Comparison of ENCODE assay signal across 8 cellular contexts in genomic region chr12:64626588-64626987, GRCh38. TPM values are rescaled to one million over a fixed set of nuclear protein-coding genes. Genes with fewer than 3 reads are reported as not detected.
A peak's percentile ranks its signal among the peaks of the same experiment; 100 is the strongest.
DNase-seq lines count a peak whose midpoint lies in the region; ATAC-seq, FAIRE-seq and TF ChIP-seq lines count a peak whose summit lies in the region.
"Not testable (repeated sequence)": the region's sequence is repeated elsewhere in the genome, so short reads cannot be mapped to it uniquely, and the experiment has no call there.

No MANE protein-coding gene starts in this region.

- peak overlapping the region; percentile 42; the same call in 1 of the 3 replicates for H2BK15ac ChIP-seq in IMR-90 (ENCODE audit: low read depth, low read length)

- H3K9ac ChIP-seq in IMR-90 (ENCODE audit: low read depth, low read length); K562 (ENCODE audit: insufficient read depth in 1 of 2, low read depth in 2 of 2, low read length in 2 of 2); rectal smooth muscle tissue (ENCODE audit: low read length): not testable (repeated sequence)

- peaks cover 17% of the 10 kb centered on the region for H3K9me1 ChIP-seq in IMR-90 (ENCODE audit: insufficient read depth, low read length)
- H3K9me1 ChIP-seq in K562 (ENCODE audit: control insufficient read depth, insufficient read depth, low read length) = not testable (repeated sequence)

- H4K91ac ChIP-seq in IMR-90 (ENCODE audit: insufficient read depth, low read depth, low read length) = peak overlapping the region; percentile 70

- H4K5ac ChIP-seq in IMR-90 (ENCODE audit: low read depth, low read length) = peak overlapping the region; percentile 58; the same call in 1 of the 2 replicates

- H3K36me3 ChIP-seq in IMR-90 (ENCODE audit: control insufficient read depth, insufficient read depth, low read length); esophagus squamous epithelium; lower lobe of right lung; rectal smooth muscle tissue (ENCODE audit: control insufficient read depth, insufficient read depth, low read length); upper lobe of left lung: not testable (repeated sequence)
- peaks cover 21% of the 10 kb centered on the region; the same call in 2 of the 3 replicates for H3K36me3 ChIP-seq in K562 (ENCODE audit: control insufficient read depth, insufficient read depth, low read length)

- DNase-seq in IMR-90; activated B cell treated with CpG ODN at 0.5 μM for 24 hours; K562 (ENCODE audit: extremely low read depth in 1 of 4, low spot score in 3 of 4); esophagus squamous epithelium (lab: John Stamatoyannopoulos, UW); lower lobe of right lung; upper lobe of left lung: not testable (repeated sequence)

- dilution Hi-C loops in IMR-90 (cut with HindIII; ENCODE audit: low sequenced_read_pairs, unreplicated experiment) = not testable (repeated sequence)

- H3K9me3 Mint-ChIP-seq in activated B cell treated with CpG ODN at 0.5 μM for 24 hours = not testable (repeated sequence)

- not testable (repeated sequence) for H3K27me3 Mint-ChIP-seq in activated B cell treated with CpG ODN at 0.5 μM for 24 hours

- intact Hi-C loops in IMR-90 (cut with micrococcal nuclease); activated B cell treated with CpG ODN at 0.5 μM for 24 hours (cut with micrococcal nuclease); esophagus squamous epithelium (cut with DNase I); lower lobe of right lung (cut with DNase I): not testable (repeated sequence)
- intact Hi-C loops in K562 (cut with micrococcal nuclease) = loop anchor here (5.0 kb wide), 2 partner anchors 41 to 71 kb away; no protein-coding TSS in a partner anchor

- ATAC-seq in IMR-90 (ENCODE audit: low read depth); activated B cell treated with CpG ODN at 0.5 μM for 24 hours (ENCODE audit: low read depth); K562; lower lobe of right lung; upper lobe of left lung (ENCODE audit: low FRiP score in 2 of 2): not testable (repeated sequence)

- peak overlapping the region; percentile 63 for H2BK120ac ChIP-seq in IMR-90 (ENCODE audit: low read depth, low read length)

- peak overlapping the region; percentile 53 for H3K4ac ChIP-seq in IMR-90 (ENCODE audit: low read depth, low read length)

- peaks cover 22 to 59% of the 10 kb centered on the region in 2 experiments for H3K79me1 ChIP-seq in IMR-90 (ENCODE audit: low read depth in 1 of 2, low read length in 2 of 2)

- H4K20me1 ChIP-seq in IMR-90 (ENCODE audit: insufficient read depth, low read length); K562 (replicated peaks; ENCODE audit: control insufficient read depth, insufficient read depth, low read length): not testable (repeated sequence)

- POLR2A ChIA-PET in IMR-90 (lab: Charles Lee; ENCODE audit: unreplicated experiment) (interaction anchor here (0.6 kb wide), 2 partner anchors 27 to 118 kb away, joined by 3 to 8 read pairs; no protein-coding TSS in a partner anchor), activated B cell treated with CpG ODN at 0.5 μM for 24 hours (lab: Charles Lee) (interaction anchor here (0.5 to 9.6 kb wide), 2 partner anchors 14 to 84 kb away, joined by 5 to 256 read pairs; partner anchors contain the start of gene RASSF3), K562 (lab: Yijun Ruan, JAX) (interaction anchor here (0.8 to 2.0 kb wide), 5 partner anchors 11 to 24 kb away, joined by 3 to 7 read pairs (median 5); no protein-coding TSS in a partner anchor)

- TF ChIP-seq RAD21 in IMR-90 (IDR thresholded peaks at IDR 0.05; ENCODE audit: low read length); K562 (CRISPR knock-in tag; conservative IDR thresholded peaks at IDR 0.05 in 1 of 2, IDR thresholded peaks at IDR 0.05 in 1 of 2): not testable (repeated sequence)

- H3K27me3 ChIP-seq in IMR-90 (ENCODE audit: control insufficient read depth, insufficient read depth, low read length); K562 (ENCODE audit: control insufficient read depth in 2 of 2, insufficient read depth in 2 of 2, low read length in 2 of 2); esophagus squamous epithelium; lower lobe of right lung (ENCODE audit: low read depth); rectal smooth muscle tissue (ENCODE audit: control insufficient read depth, insufficient read depth, low read length); upper lobe of left lung: not testable (repeated sequence)

- not testable (repeated sequence) for BruUV-seq in IMR-90 (replicated peaks; lab: Mats Ljungman, UMichigan); K562 (replicated peaks; lab: Mats Ljungman, UMichigan)

- 0 out of 2 replicates have a peak overlapping the region, but pooled peaks have one; percentile 76 for H3K14ac ChIP-seq in IMR-90 (replicated peaks; ENCODE audit: low read depth, low read length)

- not testable (repeated sequence) for H2AFZ ChIP-seq in IMR-90 (replicated peaks; ENCODE audit: low read length, poor library complexity); K562 (ENCODE audit: low read depth, low read length)

- FAIRE-seq in K562 (lab: Jason Lieb, UNC) = not testable (repeated sequence)

- peaks cover 86% of the 10 kb centered on the region for H3K4me1 Mint-ChIP-seq in activated B cell treated with CpG ODN at 0.5 μM for 24 hours

- peaks cover 29% of the 10 kb centered on the region for H3K4me1 ChIP-seq in IMR-90 (ENCODE audit: control insufficient read depth, insufficient read depth, low read length)
- peaks cover 11 to 20% of the 10 kb centered on the region in 2 experiments; a peak in 2 of 5 replicates for H3K4me1 ChIP-seq in K562 (replicated peaks in 1 of 2; ENCODE audit: control insufficient read depth in 2 of 2, insufficient read depth in 2 of 2, low read length in 2 of 2)
- H3K4me1 ChIP-seq in esophagus squamous epithelium = peaks cover 7 to 62% (median 25%) of the 10 kb centered on the region in 3 donors
- H3K4me1 ChIP-seq in lower lobe of right lung = peaks cover 61% of the 10 kb centered on the region
- H3K4me1 ChIP-seq in rectal smooth muscle tissue (ENCODE audit: control insufficient read depth, insufficient read depth, low read length) = peaks cover 28% of the 10 kb centered on the region
- H3K4me1 ChIP-seq in upper lobe of left lung = peaks cover 37 to 59% (median 43%) of the 10 kb centered on the region in 4 donors

- H3K4me3 Mint-ChIP-seq in activated B cell treated with CpG ODN at 0.5 μM for 24 hours = peak overlapping the region; percentile 11

- H2BK20ac ChIP-seq in IMR-90 (ENCODE audit: low read depth, low read length) = peak overlapping the region; percentile 47; the same call in 1 of the 2 replicates

- peak overlapping the region; percentile 93 for H2BK5ac ChIP-seq in IMR-90 (ENCODE audit: low read depth, low read length, poor library complexity, severe bottlenecking)

- not testable (repeated sequence) for H3K4me3 ChIP-seq in IMR-90 (ENCODE audit: insufficient read depth, low read depth, low read length); K562; esophagus squamous epithelium; lower lobe of right lung; rectal smooth muscle tissue (ENCODE audit: low read length); upper lobe of left lung

- not testable (repeated sequence) for TF ChIP-seq POLR2A in IMR-90 (IDR thresholded peaks at IDR 0.05; ENCODE audit: low read depth, low read length); K562 (conservative IDR thresholded peaks at IDR 0.05); esophagus squamous epithelium (IDR thresholded peaks at IDR 0.05); upper lobe of left lung (IDR thresholded peaks at IDR 0.05)

- not testable (repeated sequence) for H3K9me3 ChIP-seq in IMR-90 (ENCODE audit: control insufficient read depth, insufficient read depth, low read length); K562 (replicated peaks; ENCODE audit: control insufficient read depth, insufficient read depth, low read depth, low read length); esophagus squamous epithelium; lower lobe of right lung; upper lobe of left lung

- not testable (repeated sequence) for H3K4me2 ChIP-seq in IMR-90 (ENCODE audit: low read depth, low read length); K562 (ENCODE audit: insufficient read depth, low read length)

- TF ChIP-seq EP300 in K562 (IDR thresholded peaks at IDR 0.05; ENCODE audit: low read length); upper lobe of left lung (IDR thresholded peaks at IDR 0.05): not testable (repeated sequence)

- 0 out of 2 replicates have a peak overlapping the region, but pooled peaks have one; percentile 35 for H3K56ac ChIP-seq in IMR-90 (ENCODE audit: extremely low read depth, insufficient read depth, low read length)

- peak overlapping the region; percentile 80; the same call in 1 of the 2 replicates for H3K23ac ChIP-seq in IMR-90 (ENCODE audit: low read depth, low read length)

- H3K27ac ChIP-seq in C4-2B = peak overlapping the region; percentile 84
- H3K27ac ChIP-seq in IMR-90 (ENCODE audit: insufficient read depth, low read length) = peak overlapping the region; percentile 80
- peak overlapping the region; percentile 93; the same call in 2 of the 3 replicates for H3K27ac ChIP-seq in K562 (ENCODE audit: extremely low read depth, low read depth, low read length)
- peak overlapping the region; percentile 42 to 82 (median 78) for H3K27ac ChIP-seq in esophagus squamous epithelium
- H3K27ac ChIP-seq in lower lobe of right lung = peak overlapping the region; percentile 83
- peak overlapping the region; percentile 44 for H3K27ac ChIP-seq in rectal smooth muscle tissue (ENCODE audit: low read depth, low read length)
- H3K27ac ChIP-seq in upper lobe of left lung = peak overlapping the region; percentile 82 to 91 (median 84)

- H3K79me2 ChIP-seq in K562 (ENCODE audit: control insufficient read depth, insufficient read depth, low read length) = peaks cover 93% of the 10 kb centered on the region

- in situ Hi-C loops in IMR-90 (cut with MboI; ENCODE audit: low sequenced_read_pairs); K562 (cut with MboI): not testable (repeated sequence)

- H3K36me3 Mint-ChIP-seq in activated B cell treated with CpG ODN at 0.5 μM for 24 hours (ENCODE audit: low read depth) = peaks cover 36% of the 10 kb centered on the region

- peak overlapping the region; percentile 94 for H2AK5ac ChIP-seq in IMR-90 (ENCODE audit: low read depth, low read length)

- peak overlapping the region; percentile 16 to 69; a peak in 1 of 4 replicates for H4K8ac ChIP-seq in IMR-90 (ENCODE audit: low read depth in 2 of 2, low read length in 2 of 2)

- H2AK9ac ChIP-seq in IMR-90 (replicated peaks; ENCODE audit: low read depth, low read length, poor library complexity) = not testable (repeated sequence)

- not testable (repeated sequence) for TF ChIP-seq CTCF in C4-2B (conservative IDR thresholded peaks at IDR 0.05); IMR-90 (conservative IDR thresholded peaks at IDR 0.05; ENCODE audit: low read depth, low read length); activated B cell treated with CpG ODN at 0.5 μM for 24 hours (IDR thresholded peaks at IDR 0.05); K562 (IDR thresholded peaks at IDR 0.05 in 2 of 3, conservative IDR thresholded peaks at IDR 0.05 in 1 of 3; ENCODE audit: insufficient read depth in 2 of 3, low read depth in 1 of 3, low read length in 3 of 3); esophagus squamous epithelium (IDR thresholded peaks at IDR 0.05); lower lobe of right lung (IDR thresholded peaks at IDR 0.05); upper lobe of left lung (IDR thresholded peaks at IDR 0.05)

- CTCF ChIA-PET in IMR-90 (lab: Yijun Ruan, JAX) = interaction anchor here (0.6 kb wide), 1 partner anchor 793 kb away, joined by 3 read pairs; no protein-coding TSS in a partner anchor
- CTCF ChIA-PET in activated B cell treated with CpG ODN at 0.5 μM for 24 hours (lab: Charles Lee) = interaction anchor here (2.1 kb wide), 1 partner anchor 71 kb away, joined by 9 read pairs; no protein-coding TSS in a partner anchor
- CTCF ChIA-PET in K562 (lab: Yijun Ruan, JAX; ENCODE audit: low intra/inter-chr PET ratio) = not testable (repeated sequence)

- peak overlapping the region; percentile 56 for H3K27ac Mint-ChIP-seq in activated B cell treated with CpG ODN at 0.5 μM for 24 hours

- whole genome bisulfite sequencing in IMR-90 (ENCODE audit: extremely low coverage in 2 of 2, insufficient read length in 1 of 2), 2 experiments = no CpG with 5 or more reads among the region's 1 CpG
- 100% methylated on average over 1 of the region's 1 CpG for WGBS in K562 (ENCODE audit: insufficient coverage, low coverage, missing lambda C conversion rate)
- WGBS in esophagus squamous epithelium, 2 donors = 100% methylated on average over 1 of the region's 1 CpG
- WGBS in upper lobe of left lung, 2 donors = 94 to 100% methylated on average over 1 of the region's 1 CpG

- peak overlapping the region; percentile 50; the same call in 1 of the 2 replicates for H3K18ac ChIP-seq in IMR-90 (ENCODE audit: low read depth, low read length)

RNA-seq across cellular contexts. Expression of gene RASSF3, which starts 16.3 kb away (rescaled TPM):
- total RNA-seq in IMR-90 (2012; rRNA removed) = 21.4 and 39.3 TPM in 2 replicates
- polyA plus RNA-seq in IMR-90 (2012; rRNA removed) = 14.2 and 18.7 TPM in 2 replicates
- 10.9 and 12.2 TPM in 2 replicates for polyA plus RNA-seq in IMR-90 (2012; cell fraction: cytosol; rRNA removed)
- polyA plus RNA-seq in IMR-90 (2012; cell fraction: nucleus; rRNA removed; ENCODE audit: low replicate concordance) = 8.4 and 13.6 TPM in 2 replicates
- 90.9 and 95.7 TPM in 2 replicates for total RNA-seq in activated B cell treated with CpG ODN at 0.5 μM for 24 hours
- total RNA-seq in K562 (2011; cell fraction: chromatin; rRNA removed; ENCODE audit: low replicate concordance) = 7.4 and 11.3 TPM in 2 replicates
- 6.5 and 7.0 TPM in 2 replicates for total RNA-seq in K562 (2011; cell fraction: nucleolus; rRNA removed)
- 12.8 and 16.6 TPM in 2 replicates for total RNA-seq in K562 (2011; cell fraction: nucleoplasm; rRNA removed)
- total RNA-seq in K562 (2014; rRNA removed) = 13.4 and 14.0 TPM in 2 replicates
- 20.2 and 23.5 TPM in 2 replicates for total RNA-seq in K562 (2014; rRNA removed; fragmentation: Illumina TruSeq; extraction: Trizol)
- total RNA-seq in K562 (2015; rRNA removed; fragmentation: Illumina TruSeq; extraction: Trizol) = 20.9 and 22.4 TPM in 2 replicates
- 35.9 and 39.2 TPM in 2 replicates for total RNA-seq in K562 (2021)
- polyA plus RNA-seq in K562 (2011; rRNA removed) = 19.9 and 28.7 TPM in 2 replicates
- 12.9 and 15.7 TPM in 2 replicates for polyA plus RNA-seq in K562 (2011; cell fraction: cytosol; rRNA removed)
- 5.6 and 7.4 TPM in 2 replicates for polyA plus RNA-seq in K562 (2011; cell fraction: nucleus; rRNA removed)
- polyA plus RNA-seq in K562 (2012) = 13.8 and 16.0 TPM in 2 replicates
- 22.6 and 23.4 TPM in 2 replicates for polyA plus RNA-seq in K562 (2014; fragmentation: Illumina TruSeq; extraction: Trizol)
- 1 to 10 TPM; 3.7 to 4.3 TPM for polyA plus RNA-seq in K562 (2014; fragmentation: Nextera tagmentation; extraction: Ambion mirVana)
- polyA plus RNA-seq in K562 (2014; rRNA removed) = 18.9 and 19.1 TPM in 2 replicates
- 31.7 and 36.8 TPM in 2 replicates for polyA minus RNA-seq in K562 (2011; rRNA and poly(A)+ RNA removed)
- 15.4 and 26.3 TPM in 2 replicates for polyA minus RNA-seq in K562 (2011; cell fraction: cytosol; rRNA and poly(A)+ RNA removed)
- polyA minus RNA-seq in K562 (2011; cell fraction: nucleus; rRNA and poly(A)+ RNA removed) = 2.8 and 6.1 TPM in 2 replicates
- total RNA-seq in esophagus squamous epithelium = 10 to 100 TPM; 10.4 to 44.4 (median 15.5) TPM
- total RNA-seq in lower lobe of right lung = 82.7 TPM
- total RNA-seq in upper lobe of left lung = 100 to 1,000 TPM in 1 of 6 donors, 10 to 100 TPM in 5; 25.0 to 104 (median 46.0) TPM
